ENCODE assay signal across 1 cellular context in the genomic region with DNA sequence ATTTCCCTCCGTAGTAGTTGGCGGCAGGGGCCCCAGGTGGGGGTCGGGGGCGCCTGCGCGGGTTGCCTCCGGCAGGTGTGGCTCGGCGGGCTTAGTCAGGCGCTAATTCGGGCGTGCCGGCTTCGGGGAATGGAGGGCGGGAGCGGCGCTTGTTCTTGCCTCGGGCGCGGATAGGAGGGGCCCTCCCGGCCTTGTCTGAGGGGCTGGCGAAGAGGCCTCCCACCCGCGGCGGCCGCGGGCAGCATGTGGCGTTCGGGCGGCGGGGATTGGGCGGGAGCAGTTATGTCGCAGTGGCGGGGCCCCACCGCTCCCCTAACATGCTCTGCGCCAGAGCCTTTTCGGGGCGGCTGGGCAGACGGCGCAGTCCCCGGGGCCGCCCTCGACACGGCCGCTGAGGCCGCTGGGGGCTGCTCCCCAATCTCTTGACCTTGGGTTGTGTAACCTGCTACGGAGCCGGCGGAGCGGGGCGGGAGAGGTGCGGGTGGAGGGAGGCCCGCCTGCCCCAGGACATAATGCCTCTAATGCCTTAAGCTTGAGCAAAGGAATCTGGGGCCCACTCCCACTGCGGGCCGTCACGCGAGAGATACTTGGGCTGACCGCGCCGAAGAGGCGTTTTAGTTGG.
TF ChIP-seq lines count a peak whose summit lies in the region.

No MANE protein-coding gene starts in this region.

TF ChIP-seq in K562, 482 proteins besides CTCF, POLR2A, EP300 and RAD21 (continued from another document and continues in another):
- TF ChIP-seq, protein P1, sequence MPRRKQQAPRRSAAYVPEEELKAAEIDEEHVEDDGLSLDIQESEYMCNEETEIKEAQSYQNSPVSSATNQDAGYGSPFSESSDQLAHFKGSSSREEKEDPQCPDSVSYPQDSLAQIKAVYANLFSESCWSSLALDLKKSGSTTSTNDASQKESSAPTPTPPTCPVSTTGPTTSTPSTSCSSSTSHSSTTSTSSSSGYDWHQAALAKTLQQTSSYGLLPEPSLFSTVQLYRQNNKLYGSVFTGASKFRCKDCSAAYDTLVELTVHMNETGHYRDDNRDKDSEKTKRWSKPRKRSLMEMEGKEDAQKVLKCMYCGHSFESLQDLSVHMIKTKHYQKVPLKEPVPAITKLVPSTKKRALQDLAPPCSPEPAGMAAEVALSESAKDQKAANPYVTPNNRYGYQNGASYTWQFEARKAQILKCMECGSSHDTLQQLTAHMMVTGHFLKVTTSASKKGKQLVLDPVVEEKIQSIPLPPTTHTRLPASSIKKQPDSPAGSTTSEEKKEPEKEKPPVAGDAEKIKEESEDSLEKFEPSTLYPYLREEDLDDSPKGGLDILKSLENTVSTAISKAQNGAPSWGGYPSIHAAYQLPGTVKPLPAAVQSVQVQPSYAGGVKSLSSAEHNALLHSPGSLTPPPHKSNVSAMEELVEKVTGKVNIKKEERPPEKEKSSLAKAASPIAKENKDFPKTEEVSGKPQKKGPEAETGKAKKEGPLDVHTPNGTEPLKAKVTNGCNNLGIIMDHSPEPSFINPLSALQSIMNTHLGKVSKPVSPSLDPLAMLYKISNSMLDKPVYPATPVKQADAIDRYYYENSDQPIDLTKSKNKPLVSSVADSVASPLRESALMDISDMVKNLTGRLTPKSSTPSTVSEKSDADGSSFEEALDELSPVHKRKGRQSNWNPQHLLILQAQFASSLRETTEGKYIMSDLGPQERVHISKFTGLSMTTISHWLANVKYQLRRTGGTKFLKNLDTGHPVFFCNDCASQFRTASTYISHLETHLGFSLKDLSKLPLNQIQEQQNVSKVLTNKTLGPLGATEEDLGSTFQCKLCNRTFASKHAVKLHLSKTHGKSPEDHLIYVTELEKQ (CRISPR knock-in tag; IDR thresholded peaks at IDR 0.05) = no peak
- TF ChIP-seq PHF20 (IDR thresholded peaks at IDR 0.05; ENCODE audit: partially characterized antibody) (peak; percentile 21), ZNF696 (CRISPR knock-in tag; conservative IDR thresholded peaks at IDR 0.05) (no peak), MBD2 (IDR thresholded peaks at IDR 0.05; ENCODE audit: borderline replicate concordance, low read depth) (no peak), PURB (CRISPR knock-in tag; IDR thresholded peaks at IDR 0.05; ENCODE audit: low read depth) (no peak), NBN (IDR thresholded peaks at IDR 0.05; ENCODE audit: low read depth) (no peak), ZNF655 (CRISPR knock-in tag; IDR thresholded peaks at IDR 0.05) (no peak), ASH1L (IDR thresholded peaks at IDR 0.05; ENCODE audit: borderline replicate concordance, low read depth, partially characterized antibody) (no peak), NR2F6 (CRISPR knock-in tag; IDR thresholded peaks at IDR 0.05) (no peak), TARDBP (IDR thresholded peaks at IDR 0.05) (no peak), ZNF311 (CRISPR knock-in tag; IDR thresholded peaks at IDR 0.05) (no peak), NR1H2 (CRISPR knock-in tag; IDR thresholded peaks at IDR 0.05) (0 out of 2 replicates have a peak, but pooled peaks have one; percentile 56), ZFPM2 (CRISPR knock-in tag; IDR thresholded peaks at IDR 0.05) (no peak), HNRNPUL1 (IDR thresholded peaks at IDR 0.05; ENCODE audit: low read length) (peak; percentile 72; the same call in 1 of the 2 replicates), ZNF274 (IDR thresholded peaks at IDR 0.05; ENCODE audit: borderline replicate concordance, low read depth, low read length) (no peak), BRD4 (IDR thresholded peaks at IDR 0.05) (no peak; the same call in 1 of the 2 replicates), ZNF589 (CRISPR knock-in tag; IDR thresholded peaks at IDR 0.05; ENCODE audit: low read depth) (0 out of 2 replicates have a peak, but pooled peaks have one; percentile 5), ETV1 (tag; conservative IDR thresholded peaks at IDR 0.05; ENCODE audit: low read depth) (no peak), SMAD1 (IDR thresholded peaks at IDR 0.05; ENCODE audit: low read depth, low read length, partially characterized antibody) (no peak), DDX20 (tag; IDR thresholded peaks at IDR 0.05; ENCODE audit: low read depth) (no peak), CEBPB (tag; IDR thresholded peaks at IDR 0.05) (peak; percentile 66; the same call in 1 of the 2 replicates), XRCC3 (IDR thresholded peaks at IDR 0.05) (no peak), ZNF766 (CRISPR knock-in tag; conservative IDR thresholded peaks at IDR 0.05) (no peak), CCNT2 (IDR thresholded peaks at IDR 0.05; ENCODE audit: borderline replicate concordance, extremely low read depth, insufficient read length, low read depth, low read length) (peak; percentile 23), HSF4 (CRISPR knock-in tag; IDR thresholded peaks at IDR 0.05; ENCODE audit: borderline replicate concordance) (no peak)
- TF ChIP-seq, protein P2, sequence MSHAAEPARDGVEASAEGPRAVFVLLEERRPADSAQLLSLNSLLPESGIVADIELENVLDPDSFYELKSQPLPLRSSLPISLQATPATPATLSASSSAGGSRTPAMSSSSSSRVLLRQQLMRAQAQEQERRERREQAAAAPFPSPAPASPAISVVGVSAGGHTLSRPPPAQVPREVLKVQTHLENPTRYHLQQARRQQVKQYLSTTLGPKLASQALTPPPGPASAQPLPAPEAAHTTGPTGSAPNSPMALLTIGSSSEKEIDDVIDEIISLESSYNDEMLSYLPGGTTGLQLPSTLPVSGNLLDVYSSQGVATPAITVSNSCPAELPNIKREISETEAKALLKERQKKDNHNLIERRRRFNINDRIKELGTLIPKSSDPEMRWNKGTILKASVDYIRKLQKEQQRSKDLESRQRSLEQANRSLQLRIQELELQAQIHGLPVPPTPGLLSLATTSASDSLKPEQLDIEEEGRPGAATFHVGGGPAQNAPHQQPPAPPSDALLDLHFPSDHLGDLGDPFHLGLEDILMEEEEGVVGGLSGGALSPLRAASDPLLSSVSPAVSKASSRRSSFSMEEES (CRISPR knock-in tag; IDR thresholded peaks at IDR 0.05) = no peak
- TF ChIP-seq, protein P3, sequence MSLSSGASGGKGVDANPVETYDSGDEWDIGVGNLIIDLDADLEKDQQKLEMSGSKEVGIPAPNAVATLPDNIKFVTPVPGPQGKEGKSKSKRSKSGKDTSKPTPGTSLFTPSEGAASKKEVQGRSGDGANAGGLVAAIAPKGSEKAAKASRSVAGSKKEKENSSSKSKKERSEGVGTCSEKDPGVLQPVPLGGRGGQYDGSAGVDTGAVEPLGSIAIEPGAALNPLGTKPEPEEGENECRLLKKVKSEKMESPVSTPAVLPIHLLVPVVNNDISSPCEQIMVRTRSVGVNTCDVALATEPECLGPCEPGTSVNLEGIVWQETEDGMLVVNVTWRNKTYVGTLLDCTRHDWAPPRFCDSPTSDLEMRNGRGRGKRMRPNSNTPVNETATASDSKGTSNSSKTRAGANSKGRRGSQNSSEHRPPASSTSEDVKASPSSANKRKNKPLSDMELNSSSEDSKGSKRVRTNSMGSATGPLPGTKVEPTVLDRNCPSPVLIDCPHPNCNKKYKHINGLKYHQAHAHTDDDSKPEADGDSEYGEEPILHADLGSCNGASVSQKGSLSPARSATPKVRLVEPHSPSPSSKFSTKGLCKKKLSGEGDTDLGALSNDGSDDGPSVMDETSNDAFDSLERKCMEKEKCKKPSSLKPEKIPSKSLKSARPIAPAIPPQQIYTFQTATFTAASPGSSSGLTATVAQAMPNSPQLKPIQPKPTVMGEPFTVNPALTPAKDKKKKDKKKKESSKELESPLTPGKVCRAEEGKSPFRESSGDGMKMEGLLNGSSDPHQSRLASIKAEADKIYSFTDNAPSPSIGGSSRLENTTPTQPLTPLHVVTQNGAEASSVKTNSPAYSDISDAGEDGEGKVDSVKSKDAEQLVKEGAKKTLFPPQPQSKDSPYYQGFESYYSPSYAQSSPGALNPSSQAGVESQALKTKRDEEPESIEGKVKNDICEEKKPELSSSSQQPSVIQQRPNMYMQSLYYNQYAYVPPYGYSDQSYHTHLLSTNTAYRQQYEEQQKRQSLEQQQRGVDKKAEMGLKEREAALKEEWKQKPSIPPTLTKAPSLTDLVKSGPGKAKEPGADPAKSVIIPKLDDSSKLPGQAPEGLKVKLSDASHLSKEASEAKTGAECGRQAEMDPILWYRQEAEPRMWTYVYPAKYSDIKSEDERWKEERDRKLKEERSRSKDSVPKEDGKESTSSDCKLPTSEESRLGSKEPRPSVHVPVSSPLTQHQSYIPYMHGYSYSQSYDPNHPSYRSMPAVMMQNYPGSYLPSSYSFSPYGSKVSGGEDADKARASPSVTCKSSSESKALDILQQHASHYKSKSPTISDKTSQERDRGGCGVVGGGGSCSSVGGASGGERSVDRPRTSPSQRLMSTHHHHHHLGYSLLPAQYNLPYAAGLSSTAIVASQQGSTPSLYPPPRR (CRISPR knock-in tag; IDR thresholded peaks at IDR 0.05; ENCODE audit: borderline replicate concordance) = no peak
- TF ChIP-seq, protein P4, sequence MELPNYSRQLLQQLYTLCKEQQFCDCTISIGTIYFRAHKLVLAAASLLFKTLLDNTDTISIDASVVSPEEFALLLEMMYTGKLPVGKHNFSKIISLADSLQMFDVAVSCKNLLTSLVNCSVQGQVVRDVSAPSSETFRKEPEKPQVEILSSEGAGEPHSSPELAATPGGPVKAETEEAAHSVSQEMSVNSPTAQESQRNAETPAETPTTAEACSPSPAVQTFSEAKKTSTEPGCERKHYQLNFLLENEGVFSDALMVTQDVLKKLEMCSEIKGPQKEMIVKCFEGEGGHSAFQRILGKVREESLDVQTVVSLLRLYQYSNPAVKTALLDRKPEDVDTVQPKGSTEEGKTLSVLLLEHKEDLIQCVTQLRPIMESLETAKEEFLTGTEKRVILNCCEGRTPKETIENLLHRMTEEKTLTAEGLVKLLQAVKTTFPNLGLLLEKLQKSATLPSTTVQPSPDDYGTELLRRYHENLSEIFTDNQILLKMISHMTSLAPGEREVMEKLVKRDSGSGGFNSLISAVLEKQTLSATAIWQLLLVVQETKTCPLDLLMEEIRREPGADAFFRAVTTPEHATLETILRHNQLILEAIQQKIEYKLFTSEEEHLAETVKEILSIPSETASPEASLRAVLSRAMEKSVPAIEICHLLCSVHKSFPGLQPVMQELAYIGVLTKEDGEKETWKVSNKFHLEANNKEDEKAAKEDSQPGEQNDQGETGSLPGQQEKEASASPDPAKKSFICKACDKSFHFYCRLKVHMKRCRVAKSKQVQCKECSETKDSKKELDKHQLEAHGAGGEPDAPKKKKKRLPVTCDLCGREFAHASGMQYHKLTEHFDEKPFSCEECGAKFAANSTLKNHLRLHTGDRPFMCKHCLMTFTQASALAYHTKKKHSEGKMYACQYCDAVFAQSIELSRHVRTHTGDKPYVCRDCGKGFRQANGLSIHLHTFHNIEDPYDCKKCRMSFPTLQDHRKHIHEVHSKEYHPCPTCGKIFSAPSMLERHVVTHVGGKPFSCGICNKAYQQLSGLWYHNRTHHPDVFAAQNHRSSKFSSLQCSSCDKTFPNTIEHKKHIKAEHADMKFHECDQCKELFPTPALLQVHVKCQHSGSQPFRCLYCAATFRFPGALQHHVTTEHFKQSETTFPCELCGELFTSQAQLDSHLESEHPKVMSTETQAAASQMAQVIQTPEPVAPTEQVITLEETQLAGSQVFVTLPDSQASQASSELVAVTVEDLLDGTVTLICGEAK (IDR thresholded peaks at IDR 0.05) = no peak
- TF ChIP-seq, protein P4 (CRISPR knock-in tag; IDR thresholded peaks at IDR 0.05) = 0 out of 2 replicates have a peak, but pooled peaks have one; percentile 24
- TF ChIP-seq, protein P5, sequence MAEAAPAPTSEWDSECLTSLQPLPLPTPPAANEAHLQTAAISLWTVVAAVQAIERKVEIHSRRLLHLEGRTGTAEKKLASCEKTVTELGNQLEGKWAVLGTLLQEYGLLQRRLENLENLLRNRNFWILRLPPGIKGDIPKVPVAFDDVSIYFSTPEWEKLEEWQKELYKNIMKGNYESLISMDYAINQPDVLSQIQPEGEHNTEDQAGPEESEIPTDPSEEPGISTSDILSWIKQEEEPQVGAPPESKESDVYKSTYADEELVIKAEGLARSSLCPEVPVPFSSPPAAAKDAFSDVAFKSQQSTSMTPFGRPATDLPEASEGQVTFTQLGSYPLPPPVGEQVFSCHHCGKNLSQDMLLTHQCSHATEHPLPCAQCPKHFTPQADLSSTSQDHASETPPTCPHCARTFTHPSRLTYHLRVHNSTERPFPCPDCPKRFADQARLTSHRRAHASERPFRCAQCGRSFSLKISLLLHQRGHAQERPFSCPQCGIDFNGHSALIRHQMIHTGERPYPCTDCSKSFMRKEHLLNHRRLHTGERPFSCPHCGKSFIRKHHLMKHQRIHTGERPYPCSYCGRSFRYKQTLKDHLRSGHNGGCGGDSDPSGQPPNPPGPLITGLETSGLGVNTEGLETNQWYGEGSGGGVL (CRISPR knock-in tag; IDR thresholded peaks at IDR 0.05) = no peak
